Comparison of ENCODE assay signal across 31 cellular contexts in genomic region chr5:73757421-73757820, GRCh38.
"Had no signal": no experiment of that assay in that cellular context is flagged by ENCODE, and none has a peak within 500 bp of the region (broad histone marks: within the 10 kb centered on the region; RNA-seq: fewer than 3 reads in every experiment).

No MANE protein-coding gene starts in this region.

- H3K4me3 ChIP-seq: PC-9 had no signal

- H3K27ac ChIP-seq: brain microvascular endothelial cell, KMS-11, PC-9, RWPE1, WERI-Rb-1 had no signal

- DNase-seq: activated CD4-positive, alpha-beta memory T cell treated with anti-CD3 and anti-CD28 coated beads, Interleukin-2, amount 10 ng/mL, durations not matched to agents 7 days and 5 days; activated CD4-positive, alpha-beta T cell treated with anti-CD3 and anti-CD28 coated beads for 1 hour; activated CD4-positive, alpha-beta T cell treated with anti-CD3 and anti-CD28 coated beads for 48 hours; activated CD4-positive, CD25-positive, alpha-beta regulatory T cell; activated CD8-positive, alpha-beta memory T cell treated with anti-CD3 and anti-CD28 coated beads for 24 hours; activated CD8-positive, alpha-beta memory T cell treated with anti-CD3 and anti-CD28 coated beads, Interleukin-2, amount 10 ng/mL, durations not matched to agents 7 days and 5 days; activated CD8-positive, alpha-beta memory T cell treated with anti-CD3 and anti-CD28 coated beads, Interleukin-2, amount 50 U/mL, for 48 hours; activated effector memory CD4-positive, alpha-beta T cell treated with Interleukin-2 at 50 U/mL for 16 hours; activated naive CD4-positive, alpha-beta T cell treated with anti-CD3 and anti-CD28 coated beads, Interleukin-2, amount 10 ng/mL, durations not matched to agents 7 days and 5 days; activated naive CD8-positive, alpha-beta T cell treated with anti-CD3 and anti-CD28 coated beads, Interleukin-2, amount 50 U/mL, for 24 hours; activated T-cell treated with anti-CD3 and anti-CD28 coated beads, Interleukin-2, amount 50 U/mL, for 48 hours; amniotic stem cell; aorta; brain microvascular endothelial cell; central memory CD4-positive, alpha-beta T cell; NCI-H1092 treated with DMSO at 0.1 percent for 48 hours; NCI-H1417 treated with DMSO at 0.1 percent for 48 hours; NCI-H187 treated with DMSO at 0.1 percent for 48 hours; NCI-H2081; NCI-H2227 treated with DMSO at 0.1 percent for 48 hours; NCI-H524 treated with DMSO at 0.1 percent for 48 hours; NCI-H774; PC-9; SIG-M5; T1000; WERI-Rb-1 had no signal

- FAIRE-seq: colon, RCC 7860 had no signal

- H3K9ac ChIP-seq: KMS-11 had no signal

- H3K36me3 ChIP-seq: brain microvascular endothelial cell had no signal

- ATAC-seq: activated CD8-positive, alpha-beta memory T cell treated with anti-CD3 and anti-CD28 coated beads, Interleukin-2, amount 10 ng/mL, durations not matched to agents 7 days and 5 days; activated naive CD8-positive, alpha-beta T cell treated with anti-CD3 and anti-CD28 coated beads, Interleukin-2, amount 50 U/mL, for 24 hours; Right ventricle myocardium inferior had no signal
